Comparison of ENCODE assay signal across 8 cellular contexts in genomic region chr2:149313512-149313972, GRCh38. TPM values are rescaled to one million over a fixed set of nuclear protein-coding genes. Genes with fewer than 3 reads are reported as not detected.
A peak's percentile ranks its signal among the peaks of the same experiment; 100 is the strongest.
DNase-seq lines count a peak whose midpoint lies in the region; ATAC-seq, FAIRE-seq and TF ChIP-seq lines count a peak whose summit lies in the region.

No MANE protein-coding gene starts in this region.

- 11 to 15% methylated on average over 8 of the region's 8 CpGs for WGBS in heart right ventricle, 2 donors
- 3 to 7% (median 5%) methylated on average over 8 of the region's 8 CpGs for WGBS in small intestine, 3 donors

- DNase-seq in COLO668 (lab: John Stamatoyannopoulos, UW; ENCODE audit: unreplicated experiment) = peak; percentile 80
- DNase-seq in NCI-H1694 treated with DMSO at 0.1 percent for 48 hours (lab: John Stamatoyannopoulos, UW) = peak; percentile 81
- DNase-seq in WERI-Rb-1 = no peak
- DNase-seq in heart right ventricle = peak in 1 of 2 donors; percentile 3
- peak; percentile 88 for DNase-seq in small intestine
- no peak for DNase-seq in activated naive CD4-positive, alpha-beta T cell treated with Interleukin-2 at 50 U/mL for 16 hours

- no peaks in the 10 kb centered on the region for H3K36me3 ChIP-seq in WERI-Rb-1
- no peaks in the 10 kb centered on the region for H3K36me3 ChIP-seq in heart right ventricle
- H3K36me3 ChIP-seq in small intestine (ENCODE audit: control insufficient read depth in 2 of 2, insufficient read depth in 2 of 2, low read length in 2 of 2) = no peaks in the 10 kb centered on the region

- TF ChIP-seq CTCF in WERI-Rb-1 (IDR thresholded peaks at IDR 0.05; ENCODE audit: low read depth, low read length) = peak; percentile 85
- peak; percentile 24 to 75 (median 59) for TF ChIP-seq CTCF in heart right ventricle (IDR thresholded peaks at IDR 0.05)

- H3K9me3 ChIP-seq in WERI-Rb-1 (ENCODE audit: severe bottlenecking) (no peaks in the 10 kb centered on the region), heart right ventricle (no peaks in the 10 kb centered on the region), small intestine (ENCODE audit: control insufficient read depth, low read depth) (no peaks in the 10 kb centered on the region)

- H3K27me3 ChIP-seq in WERI-Rb-1 (ENCODE audit: insufficient read depth, low read depth, severe bottlenecking) (no peaks in the 10 kb centered on the region), heart right ventricle (peaks cover 0 to 28% (median 8%) of the 10 kb centered on the region in 7 donors), small intestine (ENCODE audit: control insufficient read depth in 2 of 2, insufficient read depth in 2 of 2, low read length in 2 of 2) (peaks cover 0 to 2% of the 10 kb centered on the region in 2 donors)

- peak; percentile 87 for ATAC-seq in GM18873 (IDR thresholded peaks at IDR 0.05; ENCODE audit: low FRiP score, unreplicated experiment)
- ATAC-seq in HG03025 (IDR thresholded peaks at IDR 0.05; ENCODE audit: low FRiP score, unreplicated experiment) = peak; percentile 86
- peak in 1 of 8 donors; percentile 75 for ATAC-seq in heart right ventricle

- no peak for FAIRE-seq in small intestine (lab: Jason Lieb, UNC)

- H3K4me3 ChIP-seq in WERI-Rb-1 (ENCODE audit: low read depth, low read length) (no peak overlapping the region), heart right ventricle (no peak overlapping the region), small intestine (ENCODE audit: low read depth in 1 of 2, low read length in 2 of 2) (no peak overlapping the region)

- H3K4me1 ChIP-seq in heart right ventricle = no peaks in the 10 kb centered on the region
- no peaks in the 10 kb centered on the region for H3K4me1 ChIP-seq in small intestine (ENCODE audit: control insufficient read depth in 2 of 2, insufficient read depth in 1 of 2, low read depth in 1 of 2, low read length in 1 of 2)

- no peak overlapping the region for H3K27ac ChIP-seq in WERI-Rb-1
- no peak overlapping the region for H3K27ac ChIP-seq in heart right ventricle
- H3K27ac ChIP-seq in small intestine (ENCODE audit: low read depth in 1 of 2, low read length in 1 of 2) = no peak overlapping the region

- intact Hi-C loops in heart right ventricle (cut with DNase I) = loop anchor here in 5 of 10 donors (10.0 kb wide), 1 partner anchor 299 kb away; no protein-coding TSS in a partner anchor

RNA-seq across cellular contexts. Expression of gene LYPD6, which starts 16.8 kb away (rescaled TPM):
- total RNA-seq in heart right ventricle = under 1 TPM in 9 of 10 donors, not detected in 1; 0.12 to 0.55 (median 0.15) TPM
- under 1 TPM; 0.06 to 0.15 TPM for polyA plus RNA-seq in heart right ventricle
- 1 to 10 TPM; 1.8 to 3.8 (median 1.9) TPM for polyA plus RNA-seq in small intestine

Comparison
In these comparisons a context has a peak if more than half of its experiments do, and no peak if none do; other contexts are left out.
1. DNase-seq: peak in COLO668 (single experiment), NCI-H1694 treated with DMSO at 0.1 percent for 48 hours (single experiment) and small intestine (single experiment); none in WERI-Rb-1 (single experiment) and activated naive CD4-positive, alpha-beta T cell treated with Interleukin-2 at 50 U/mL for 16 hours (single experiment).